In genomic region chr22:37953437-37954179, GRCh38 we compare ENCODE assay signal across 1 cellular context.
A peak's percentile ranks its signal among the peaks of the same experiment; 100 is the strongest.
TF ChIP-seq lines count a peak whose summit lies in the region.

Gene C22orf23, minus strand, starts transcription at chr22:37953601. Its CDS starts 452 bp downstream, at chr22:37953149.
Gene POLR2F, plus strand, starts transcription at chr22:37953699. Its CDS starts 89 bp downstream, at chr22:37953788.

TF ChIP-seq in K562, 482 proteins besides CTCF, POLR2A, EP300 and RAD21 (continued from another document):
- TF ChIP-seq HNRNPH1 (optimal IDR thresholded peaks at IDR 0.05; ENCODE audit: low read depth, low read length) (no peak), MAZ (CRISPR knock-in tag; conservative IDR thresholded peaks at IDR 0.05 in 1 of 2, IDR thresholded peaks at IDR 0.05 in 1 of 2) (peak; percentile 46 to 50; a peak in 2 of 4 replicates), POLR2B (IDR thresholded peaks at IDR 0.05; ENCODE audit: low read depth, partially characterized antibody) (peak; percentile 82), SMAD3 (CRISPR knock-in tag; conservative IDR thresholded peaks at IDR 0.05) (no peak), SUPT5H (IDR thresholded peaks at IDR 0.05) (peak; percentile 85), SMARCA5 (IDR thresholded peaks at IDR 0.05) (no peak), PHF8 (IDR thresholded peaks at IDR 0.05; ENCODE audit: borderline replicate concordance, low read length) (peak; percentile 90; the same call in 1 of the 2 replicates), C11orf30 (IDR thresholded peaks at IDR 0.05; ENCODE audit: low read depth) (peak; percentile 55; the same call in 1 of the 2 replicates), GABPA (tag; conservative IDR thresholded peaks at IDR 0.05; ENCODE audit: low read depth) (peak; percentile 89), ATF7 (IDR thresholded peaks at IDR 0.05) (0 out of 2 replicates have a peak, but pooled peaks have one; percentile 18), CREB1 (IDR thresholded peaks at IDR 0.05) (peak; percentile 59; the same call in 1 of the 2 replicates), CREB1 (CRISPR knock-in tag; IDR thresholded peaks at IDR 0.05) (peak; percentile 77), ELF2 (CRISPR knock-in tag; IDR thresholded peaks at IDR 0.05) (0 out of 2 replicates have a peak, but pooled peaks have one; percentile 23), NFIC (IDR thresholded peaks at IDR 0.05) (peak; percentile 17; the same call in 1 of the 2 replicates), ZBTB7A (IDR thresholded peaks at IDR 0.05; ENCODE audit: borderline replicate concordance, control insufficient read depth, low read depth, low read length) (peak; percentile 57), NRF1 (conservative IDR thresholded peaks at IDR 0.05 in 1 of 2, IDR thresholded peaks at IDR 0.05 in 1 of 2) (peak; percentile 94 to 96), U2AF2 (optimal IDR thresholded peaks at IDR 0.05; ENCODE audit: low read depth, low read length) (no peak), NKRF (IDR thresholded peaks at IDR 0.05; ENCODE audit: borderline replicate concordance) (peak; percentile 80; the same call in 1 of the 2 replicates), MEIS2 (IDR thresholded peaks at IDR 0.05; ENCODE audit: partially characterized antibody) (peak; percentile 85), FOXA3 (CRISPR knock-in tag; conservative IDR thresholded peaks at IDR 0.05 in 1 of 2, IDR thresholded peaks at IDR 0.05 in 1 of 2) (0 out of 4 replicates have a peak, but pooled peaks of 1 of the 2 experiments have one; percentile 10), POLR2G (IDR thresholded peaks at IDR 0.05; ENCODE audit: low read depth, low read length) (peak; percentile 88), ZNF12 (CRISPR knock-in tag; IDR thresholded peaks at IDR 0.05) (no peak), SIN3A (IDR thresholded peaks at IDR 0.05; ENCODE audit: borderline replicate concordance in 2 of 2, control insufficient read depth in 1 of 2, low read depth in 2 of 2, low read length in 2 of 2) (peak in 1 of 2 experiments; percentile 81; a peak in 1 of 4 replicates), HDAC1 (IDR thresholded peaks at IDR 0.05) (peak in 1 of 2 experiments; percentile 75; a peak in 2 of 4 replicates), HNRNPLL (IDR thresholded peaks at IDR 0.05; ENCODE audit: low read depth, low read length, poor library complexity, severe bottlenecking) (peak; percentile 89)
